In the genomic region with DNA sequence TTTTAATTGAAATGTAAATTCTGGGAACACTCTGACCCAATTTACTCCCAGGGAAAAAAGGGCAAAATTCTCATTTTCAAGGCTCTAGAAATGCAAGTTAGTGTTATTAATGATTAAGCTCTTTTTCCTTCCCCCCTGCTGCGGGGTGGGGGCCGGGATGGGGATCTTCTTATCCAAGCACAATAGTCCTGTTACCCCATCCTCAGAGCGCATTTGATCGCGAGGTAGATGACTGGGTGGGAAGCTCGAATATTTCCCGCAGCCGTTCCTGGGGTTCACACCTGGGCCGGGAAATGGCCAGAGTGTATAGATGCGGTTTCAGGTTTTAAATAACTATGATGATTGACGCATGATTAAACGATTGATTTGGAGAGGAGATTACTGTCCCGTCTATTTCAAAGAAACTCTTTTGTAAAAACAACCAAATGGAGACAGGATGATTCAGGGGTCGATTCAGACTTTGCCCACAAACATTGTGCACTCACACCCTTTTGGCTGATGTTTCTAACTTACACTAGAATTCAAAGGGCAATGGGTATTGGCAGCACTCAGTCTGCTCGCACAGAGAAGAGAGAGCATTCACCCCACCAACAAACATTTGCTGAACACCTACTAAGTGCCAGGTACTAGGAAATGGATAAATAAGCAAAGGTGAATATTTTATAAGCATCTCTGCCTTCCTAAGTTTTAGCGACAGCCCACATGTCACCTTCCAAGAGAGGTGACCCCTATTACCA, we compare ENCODE assay signal across 24 cellular contexts. TPM values are rescaled to one million over a fixed set of nuclear protein-coding genes. Genes with fewer than 3 reads are reported as not detected.
"Had no signal": no experiment of that assay in that cellular context is flagged by ENCODE, and none has a peak within 500 bp of the region (broad histone marks: within the 10 kb centered on the region; RNA-seq: fewer than 3 reads in every experiment).

No MANE protein-coding gene starts in this region.

- H3K9ac ChIP-seq: parathyroid adenoma had no signal

- H3K27ac ChIP-seq: cardiac muscle cell, parathyroid adenoma, sigmoid colon, stomach, transverse colon, VCaP had no signal

- H3K4me3 Mint-ChIP-seq: activated CD4-positive, alpha-beta T cell treated with anti-CD3 and anti-CD28 coated beads, Interleukin-2, amount 10 ng/mL, durations not matched to agents 24 days and 14 days; activated CD8-positive, alpha-beta memory T cell treated with anti-CD3 and anti-CD28 coated beads, Interleukin-2, amount 10 ng/mL, durations not matched to agents 7 days and 5 days; activated CD8-positive, alpha-beta T cell treated with anti-CD3 and anti-CD28 coated beads for 36 hours; activated naive CD4-positive, alpha-beta T cell treated with anti-CD3 and anti-CD28 coated beads, Interleukin-2, amount 10 ng/mL, durations not matched to agents 7 days and 5 days; dendritic cell treated with granulocyte-macrophage colony-stimulating factor and Interleukin-4, amounts not matched to agents 40 ng/mL and 50 ng/mL, for 4 days; memory B cell; nephron progenitor cell; stimulated activated memory B cell treated with anti-CD40 and anti-IgM and Interleukin-4, amounts not matched to agents 10 μg/mL and 1 μg/mL and 100 μg/mL, for 72 hours had no signal

- H3K27me3 ChIP-seq: cardiac muscle cell, transverse colon had no signal

- H3K36me3 ChIP-seq: cardiac muscle cell, sigmoid colon, stomach, transverse colon had no signal

- H3K9me3 Mint-ChIP-seq: activated CD4-positive, alpha-beta T cell treated with anti-CD3 and anti-CD28 coated beads, Interleukin-2, amount 10 ng/mL, durations not matched to agents 24 days and 14 days; activated CD8-positive, alpha-beta T cell treated with anti-CD3 and anti-CD28 coated beads for 36 hours; activated naive CD4-positive, alpha-beta T cell treated with anti-CD3 and anti-CD28 coated beads, Interleukin-2, amount 10 ng/mL, durations not matched to agents 7 days and 5 days; dendritic cell treated with granulocyte-macrophage colony-stimulating factor and Interleukin-4, amounts not matched to agents 40 ng/mL and 50 ng/mL, for 4 days had no signal

- ATAC-seq: activated CD4-positive, CD25-positive, alpha-beta regulatory T cell treated with anti-CD3 and anti-CD28 coated beads, Interleukin-2, amount 50 U/mL, for 24 hours; activated CD8-positive, alpha-beta memory T cell treated with anti-CD3 and anti-CD28 coated beads, Interleukin-2, amount 10 ng/mL, durations not matched to agents 7 days and 5 days; activated CD8-positive, alpha-beta T cell treated with anti-CD3 and anti-CD28 coated beads for 36 hours; esophagus mucosa; stimulated activated memory B cell treated with anti-CD40 and anti-IgM and Interleukin-4, amounts not matched to agents 10 μg/mL and 1 μg/mL and 100 μg/mL, for 72 hours had no signal

- FAIRE-seq: urothelium cell line had no signal

- H3K27ac Mint-ChIP-seq: activated CD4-positive, alpha-beta T cell treated with anti-CD3 and anti-CD28 coated beads, Interleukin-2, amount 10 ng/mL, durations not matched to agents 24 days and 14 days; activated CD8-positive, alpha-beta memory T cell treated with anti-CD3 and anti-CD28 coated beads, Interleukin-2, amount 10 ng/mL, durations not matched to agents 7 days and 5 days; activated CD8-positive, alpha-beta T cell treated with anti-CD3 and anti-CD28 coated beads for 36 hours; activated naive CD4-positive, alpha-beta T cell treated with anti-CD3 and anti-CD28 coated beads, Interleukin-2, amount 10 ng/mL, durations not matched to agents 7 days and 5 days; dendritic cell treated with granulocyte-macrophage colony-stimulating factor and Interleukin-4, amounts not matched to agents 40 ng/mL and 50 ng/mL, for 4 days; memory B cell; nephron progenitor cell; stimulated activated memory B cell treated with anti-CD40 and anti-IgM and Interleukin-4, amounts not matched to agents 10 μg/mL and 1 μg/mL and 100 μg/mL, for 72 hours had no signal

- H3K36me3 Mint-ChIP-seq: activated CD8-positive, alpha-beta memory T cell treated with anti-CD3 and anti-CD28 coated beads, Interleukin-2, amount 10 ng/mL, durations not matched to agents 7 days and 5 days; activated naive CD4-positive, alpha-beta T cell treated with anti-CD3 and anti-CD28 coated beads, Interleukin-2, amount 10 ng/mL, durations not matched to agents 7 days and 5 days; memory B cell; stimulated activated memory B cell treated with anti-CD40 and anti-IgM and Interleukin-4, amounts not matched to agents 10 μg/mL and 1 μg/mL and 100 μg/mL, for 72 hours had no signal

- H3K9me3 ChIP-seq: transverse colon had no signal

- H3K4me1 Mint-ChIP-seq: activated CD4-positive, alpha-beta T cell treated with anti-CD3 and anti-CD28 coated beads, Interleukin-2, amount 10 ng/mL, durations not matched to agents 24 days and 14 days; activated CD8-positive, alpha-beta memory T cell treated with anti-CD3 and anti-CD28 coated beads, Interleukin-2, amount 10 ng/mL, durations not matched to agents 7 days and 5 days; activated naive CD4-positive, alpha-beta T cell treated with anti-CD3 and anti-CD28 coated beads, Interleukin-2, amount 10 ng/mL, durations not matched to agents 7 days and 5 days; memory B cell; stimulated activated memory B cell treated with anti-CD40 and anti-IgM and Interleukin-4, amounts not matched to agents 10 μg/mL and 1 μg/mL and 100 μg/mL, for 72 hours had no signal

- H3K27me3 Mint-ChIP-seq: activated CD4-positive, alpha-beta T cell treated with anti-CD3 and anti-CD28 coated beads, Interleukin-2, amount 10 ng/mL, durations not matched to agents 24 days and 14 days; activated CD8-positive, alpha-beta memory T cell treated with anti-CD3 and anti-CD28 coated beads, Interleukin-2, amount 10 ng/mL, durations not matched to agents 7 days and 5 days; activated naive CD4-positive, alpha-beta T cell treated with anti-CD3 and anti-CD28 coated beads, Interleukin-2, amount 10 ng/mL, durations not matched to agents 7 days and 5 days; memory B cell; stimulated activated memory B cell treated with anti-CD40 and anti-IgM and Interleukin-4, amounts not matched to agents 10 μg/mL and 1 μg/mL and 100 μg/mL, for 72 hours had no signal

- H3K4me3 ChIP-seq: cardiac muscle cell, sigmoid colon, smooth muscle cell, stomach, transverse colon had no signal

- DNase-seq: activated CD4-positive, alpha-beta T cell treated with anti-CD3 and anti-CD28 coated beads, Interleukin-2, amount 10 ng/mL, durations not matched to agents 24 days and 14 days; activated CD8-positive, alpha-beta memory T cell treated with anti-CD3 and anti-CD28 coated beads, Interleukin-2, amount 10 ng/mL, durations not matched to agents 7 days and 5 days; activated CD8-positive, alpha-beta T cell treated with anti-CD3 and anti-CD28 coated beads for 36 hours; activated effector memory CD4-positive, alpha-beta T cell treated with anti-CD3 and anti-CD28 coated beads, Interleukin-2, amount 50 U/mL, for 16 hours; activated naive CD4-positive, alpha-beta T cell treated with anti-CD3 and anti-CD28 coated beads, Interleukin-2, amount 10 ng/mL, durations not matched to agents 7 days and 5 days; activated T-cell treated with anti-CD3 and anti-CD28 coated beads for 4 hours; effector CD8-positive, alpha-beta T cell; foreskin melanocyte; nephron progenitor cell; sigmoid colon; stimulated activated CD4-positive, alpha-beta T cell treated with anti-CD3 and anti-CD28 coated beads, Interleukin-15, amount 100 ng/mL, for 24 hours; stomach; transverse colon had no signal

- H3K4me1 ChIP-seq: parathyroid adenoma, sigmoid colon, stomach, transverse colon had no signal

RNA-seq across cellular contexts. Expression of a gene that starts 55.0 kb away (rescaled TPM):
- total RNA-seq: activated CD4-positive, alpha-beta T cell treated with anti-CD3 and anti-CD28 coated beads, Interleukin-2, amount 10 ng/mL, durations not matched to agents 24 days and 14 days; activated CD8-positive, alpha-beta memory T cell treated with anti-CD3 and anti-CD28 coated beads, Interleukin-2, amount 10 ng/mL, durations not matched to agents 7 days and 5 days; activated CD8-positive, alpha-beta T cell treated with anti-CD3 and anti-CD28 coated beads for 36 hours; esophagus mucosa; sigmoid colon; T-helper 2 cell treated with Interferon-gamma antibody and Interleukin-4, amounts not matched to agents 100 ng/mL and 5 ng/mL, for 36 hours had no signal
